Comparison of ENCODE assay signal across 16 cellular contexts in the genomic region with DNA sequence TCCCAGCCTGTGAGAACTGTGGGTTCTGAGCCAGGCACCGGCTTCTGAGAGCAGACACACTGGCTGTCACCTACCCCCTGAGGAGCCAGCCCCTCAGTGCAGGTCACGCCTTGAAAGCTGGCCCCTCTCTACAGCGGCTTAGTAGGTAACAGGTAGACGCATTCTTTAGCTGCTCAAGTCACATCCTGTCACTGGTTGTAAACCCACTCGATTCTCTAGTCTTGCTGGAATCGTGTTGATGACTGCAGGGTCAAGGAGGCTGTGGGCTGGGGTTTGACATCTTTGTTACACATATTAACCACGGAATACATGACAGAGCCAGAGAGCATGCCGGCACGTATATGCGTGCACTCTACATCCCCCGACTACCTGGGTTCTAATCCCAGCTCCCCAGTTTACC.
DNase-seq lines count a peak whose midpoint lies in the region; ATAC-seq and TF ChIP-seq lines count a peak whose summit lies in the region.
"Had no signal": no experiment of that assay in that cellular context is flagged by ENCODE, and none has a peak within 500 bp of the region (broad histone marks: within the 10 kb centered on the region; RNA-seq: fewer than 3 reads in every experiment).

No MANE protein-coding gene starts in this region.

- H3K4me3 ChIP-seq in endodermal cell (ENCODE audit: low read length) = no peak overlapping the region
- H3K4me3 ChIP-seq in dorsolateral prefrontal cortex = no peak overlapping the region
- H3K4me3 ChIP-seq: ovary, smooth muscle cell had no signal

- H3K27me3 Mint-ChIP-seq in activated T-cell treated with anti-CD3 and anti-CD28 coated beads, Interleukin-2, amount 50 U/mL, for 24 hours = no peaks in the 10 kb centered on the region
- no peaks in the 10 kb centered on the region for H3K27me3 Mint-ChIP-seq in T-helper 17 cell
- H3K27me3 Mint-ChIP-seq in endodermal cell (ENCODE audit: insufficient read depth) = no peaks in the 10 kb centered on the region
- H3K27me3 Mint-ChIP-seq: activated naive CD8-positive, alpha-beta T cell treated with anti-CD3 and anti-CD28 coated beads, Interleukin-2, amount 10 ng/mL, durations not matched to agents 7 days and 5 days had no signal

- peaks cover 5% of the 10 kb centered on the region for H3K9me3 Mint-ChIP-seq in activated T-cell treated with anti-CD3 and anti-CD28 coated beads, Interleukin-2, amount 50 U/mL, for 24 hours
- peaks cover 6% of the 10 kb centered on the region for H3K9me3 Mint-ChIP-seq in endodermal cell

- H3K27ac ChIP-seq in endodermal cell (ENCODE audit: low read depth, low read length) (no peak overlapping the region), dorsolateral prefrontal cortex (peak overlapping the region in 9 of 59 donors; percentile 5 to 53 (median 26))
- H3K27ac ChIP-seq: ovary had no signal

- intact Hi-C loops in dorsolateral prefrontal cortex (cut with DNase I) = no loop called here

- H3K27me3 ChIP-seq in endodermal cell (ENCODE audit: control insufficient read depth, insufficient read depth, low read length, poor library complexity, severe bottlenecking) (no peaks in the 10 kb centered on the region), dorsolateral prefrontal cortex (no peaks in the 10 kb centered on the region)
- H3K27me3 ChIP-seq: ovary had no signal

- TF ChIP-seq CTCF in endodermal cell (conservative IDR thresholded peaks at IDR 0.05) (no peak), dorsolateral prefrontal cortex (IDR thresholded peaks at IDR 0.05 in 54 of 56, conservative IDR thresholded peaks at IDR 0.05 in 2 of 56; ENCODE audit: low read depth in 1 of 56, partially characterized antibody in 56 of 56) (no peak)

- H3K9ac ChIP-seq in endodermal cell (ENCODE audit: extremely low read depth, low read length, poor library complexity, severe bottlenecking) = no peak overlapping the region

- peaks cover 94% of the 10 kb centered on the region for H3K36me3 Mint-ChIP-seq in activated T-cell treated with anti-CD3 and anti-CD28 coated beads, Interleukin-2, amount 50 U/mL, for 24 hours (ENCODE audit: low read depth)
- H3K36me3 Mint-ChIP-seq in T-helper 17 cell (ENCODE audit: low read depth) = peaks cover 7% of the 10 kb centered on the region
- peaks cover 31% of the 10 kb centered on the region for H3K36me3 Mint-ChIP-seq in endodermal cell (ENCODE audit: low read depth)

- peaks cover 56% of the 10 kb centered on the region for H3K4me1 Mint-ChIP-seq in activated T-cell treated with anti-CD3 and anti-CD28 coated beads, Interleukin-2, amount 50 U/mL, for 24 hours (ENCODE audit: low read depth)
- peaks cover 22% of the 10 kb centered on the region for H3K4me1 Mint-ChIP-seq in T-helper 17 cell
- H3K4me1 Mint-ChIP-seq in endodermal cell = peaks cover 80% of the 10 kb centered on the region

- no peak for ATAC-seq in T-helper 17 cell

- peaks cover 19% of the 10 kb centered on the region for H3K36me3 ChIP-seq in endodermal cell (ENCODE audit: control insufficient read depth, insufficient read depth, low read length)
- H3K36me3 ChIP-seq: ovary had no signal

- WGBS in endodermal cell (ENCODE audit: insufficient coverage in 1 of 2, insufficient read length in 1 of 2), 2 experiments = 89 to 91% methylated on average over 10 to 11 of the region's 11 CpGs

- H3K9me3 ChIP-seq in T-helper 17 cell (ENCODE audit: control insufficient read depth, low read length, poor library complexity, severe bottlenecking) = no peaks in the 10 kb centered on the region
- H3K9me3 ChIP-seq in endodermal cell (ENCODE audit: control insufficient read depth, low read length) = no peaks in the 10 kb centered on the region
- H3K9me3 ChIP-seq: ovary had no signal

- H3K4me1 ChIP-seq in endodermal cell (ENCODE audit: control insufficient read depth, insufficient read depth, low read length) = peaks cover 10% of the 10 kb centered on the region

- DNase-seq in activated T-cell treated with anti-CD3 and anti-CD28 coated beads, Interleukin-2, amount 50 U/mL, for 24 hours = no peak
- no peak for DNase-seq in activated T-cell treated with anti-CD3 and anti-CD28 coated beads, Interleukin-2, amount 50 U/mL, for 1 hour
- DNase-seq in T-helper 17 cell = no peak
- DNase-seq in endodermal cell = peak; percentile 75
- DNase-seq in stimulated activated CD8-positive, alpha-beta memory T cell treated with anti-CD3 and anti-CD28 coated beads, Interleukin-4, amount 100 ng/mL, for 48 hours = peak; percentile 52
- no peak for DNase-seq in germinal center (ENCODE audit: low spot score)
- DNase-seq in dorsolateral prefrontal cortex = no peak
- no peak for DNase-seq in NCI-H345 treated with DMSO at 0.1 percent for 48 hours (lab: John Stamatoyannopoulos, UW; ENCODE audit: unreplicated experiment)
- DNase-seq: activated naive CD8-positive, alpha-beta T cell treated with anti-CD3 and anti-CD28 coated beads, Interleukin-2, amount 10 ng/mL, durations not matched to agents 7 days and 5 days; effector CD8-positive, alpha-beta T cell; KBM-7; NCI-H1092; NCI-H526; ovary; substantia nigra had no signal

- H3K4me3 Mint-ChIP-seq in activated T-cell treated with anti-CD3 and anti-CD28 coated beads, Interleukin-2, amount 50 U/mL, for 24 hours = no peak overlapping the region
- no peak overlapping the region for H3K4me3 Mint-ChIP-seq in T-helper 17 cell
- no peak overlapping the region for H3K4me3 Mint-ChIP-seq in endodermal cell
- H3K4me3 Mint-ChIP-seq: activated naive CD8-positive, alpha-beta T cell treated with anti-CD3 and anti-CD28 coated beads, Interleukin-2, amount 10 ng/mL, durations not matched to agents 7 days and 5 days had no signal

- H3K27ac Mint-ChIP-seq in activated T-cell treated with anti-CD3 and anti-CD28 coated beads, Interleukin-2, amount 50 U/mL, for 24 hours = peak overlapping the region; percentile 53
- peak overlapping the region; percentile 72 for H3K27ac Mint-ChIP-seq in T-helper 17 cell
- H3K27ac Mint-ChIP-seq in endodermal cell = peak overlapping the region; percentile 31
- H3K27ac Mint-ChIP-seq: activated naive CD8-positive, alpha-beta T cell treated with anti-CD3 and anti-CD28 coated beads, Interleukin-2, amount 10 ng/mL, durations not matched to agents 7 days and 5 days had no signal

Comparison
In these comparisons a context has a peak if more than half of its experiments do, and no peak if none do; other contexts are left out.
1. DNase-seq: peak in endodermal cell (single experiment) and stimulated activated CD8-positive, alpha-beta memory T cell treated with anti-CD3 and anti-CD28 coated beads, Interleukin-4, amount 100 ng/mL, for 48 hours (single experiment); none in activated T-cell treated with anti-CD3 and anti-CD28 coated beads, Interleukin-2, amount 50 U/mL, for 24 hours (single experiment), activated T-cell treated with anti-CD3 and anti-CD28 coated beads, Interleukin-2, amount 50 U/mL, for 1 hour (single experiment), T-helper 17 cell (0 of 3), germinal center (single experiment), dorsolateral prefrontal cortex (0 of 10) and NCI-H345 treated with DMSO at 0.1 percent for 48 hours (single experiment).
2. Peak in every context shown above with its lines, with median percentiles within 50 percentile points of each other: H3K27ac Mint-ChIP-seq.